Comparison of ENCODE assay signal across 1 cellular context in genomic region chrX:103681443-103681842, GRCh38.
TF ChIP-seq lines count a peak whose summit lies in the region.

No MANE protein-coding gene starts in this region.

TF ChIP-seq in HepG2, 621 proteins besides CTCF, POLR2A, EP300 and RAD21:
- TF ChIP-seq, protein P1, sequence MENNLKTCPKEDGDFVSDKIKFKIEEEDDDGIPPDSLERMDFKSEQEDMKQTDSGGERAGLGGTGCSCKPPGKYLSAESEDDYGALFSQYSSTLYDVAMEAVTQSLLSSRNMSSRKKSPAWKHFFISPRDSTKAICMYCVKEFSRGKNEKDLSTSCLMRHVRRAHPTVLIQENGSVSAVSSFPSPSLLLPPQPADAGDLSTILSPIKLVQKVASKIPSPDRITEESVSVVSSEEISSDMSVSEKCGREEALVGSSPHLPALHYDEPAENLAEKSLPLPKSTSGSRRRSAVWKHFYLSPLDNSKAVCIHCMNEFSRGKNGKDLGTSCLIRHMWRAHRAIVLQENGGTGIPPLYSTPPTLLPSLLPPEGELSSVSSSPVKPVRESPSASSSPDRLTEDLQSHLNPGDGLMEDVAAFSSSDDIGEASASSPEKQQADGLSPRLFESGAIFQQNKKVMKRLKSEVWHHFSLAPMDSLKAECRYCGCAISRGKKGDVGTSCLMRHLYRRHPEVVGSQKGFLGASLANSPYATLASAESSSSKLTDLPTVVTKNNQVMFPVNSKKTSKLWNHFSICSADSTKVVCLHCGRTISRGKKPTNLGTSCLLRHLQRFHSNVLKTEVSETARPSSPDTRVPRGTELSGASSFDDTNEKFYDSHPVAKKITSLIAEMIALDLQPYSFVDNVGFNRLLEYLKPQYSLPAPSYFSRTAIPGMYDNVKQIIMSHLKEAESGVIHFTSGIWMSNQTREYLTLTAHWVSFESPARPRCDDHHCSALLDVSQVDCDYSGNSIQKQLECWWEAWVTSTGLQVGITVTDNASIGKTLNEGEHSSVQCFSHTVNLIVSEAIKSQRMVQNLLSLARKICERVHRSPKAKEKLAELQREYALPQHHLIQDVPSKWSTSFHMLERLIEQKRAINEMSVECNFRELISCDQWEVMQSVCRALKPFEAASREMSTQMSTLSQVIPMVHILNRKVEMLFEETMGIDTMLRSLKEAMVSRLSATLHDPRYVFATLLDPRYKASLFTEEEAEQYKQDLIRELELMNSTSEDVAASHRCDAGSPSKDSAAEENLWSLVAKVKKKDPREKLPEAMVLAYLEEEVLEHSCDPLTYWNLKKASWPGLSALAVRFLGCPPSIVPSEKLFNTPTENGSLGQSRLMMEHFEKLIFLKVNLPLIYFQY (CRISPR knock-in tag; IDR thresholded peaks at IDR 0.05; ENCODE audit: borderline replicate concordance) = no peak
- peak; percentile 59; the same call in 1 of the 2 replicates for TF ChIP-seq RBFOX2 (IDR thresholded peaks at IDR 0.05; ENCODE audit: low read depth, low read length)
